ENCODE assay signal across 19 cellular contexts in genomic region chr7:94486206-94486605, GRCh38.
"Had no signal": no experiment of that assay in that cellular context is flagged by ENCODE, and none has a peak within 500 bp of the region (broad histone marks: within the 10 kb centered on the region; RNA-seq: fewer than 3 reads in every experiment).

No MANE protein-coding gene starts in this region.

- H3K27me3 Mint-ChIP-seq: progenitor cell of endocrine pancreas had no signal

- H3K36me3 ChIP-seq: left lung, lower lobe of right lung, pancreas, upper lobe of left lung, uterus had no signal

- ATAC-seq: foreskin keratinocyte; left lung; lower lobe of right lung; natural killer cell treated with Interleukin-12 subunit alpha and Interleukin-12 subunit beta and Interleukin-15 and Interleukin-18, amount 100 ng/mL, for 72 hours; pancreas; right cardiac atrium had no signal

- H3K9me3 Mint-ChIP-seq: memory B cell; natural killer cell treated with Interleukin-12 subunit alpha and Interleukin-12 subunit beta and Interleukin-15 and Interleukin-18, amount 100 ng/mL, for 72 hours had no signal

- H3K9me3 ChIP-seq: left lung, lower lobe of right lung, pancreas, upper lobe of left lung, uterus had no signal

- H3K4me1 Mint-ChIP-seq: endodermal cell, immature natural killer cell had no signal

- H3K27me3 ChIP-seq: left lung, pancreas, upper lobe of left lung, uterus had no signal

- H3K4me3 Mint-ChIP-seq: endodermal cell; immature natural killer cell; memory B cell; mesothelial cell of epicardium; natural killer cell treated with Interleukin-12 subunit alpha and Interleukin-12 subunit beta and Interleukin-15 and Interleukin-18, amount 100 ng/mL, for 72 hours had no signal

- H3K27ac Mint-ChIP-seq: endodermal cell; immature natural killer cell; memory B cell; mesothelial cell of epicardium; natural killer cell treated with Interleukin-12 subunit alpha and Interleukin-12 subunit beta and Interleukin-15 and Interleukin-18, amount 100 ng/mL, for 72 hours; progenitor cell of endocrine pancreas had no signal

- H3K4me1 ChIP-seq: foreskin keratinocyte, left lung, lower lobe of right lung, pancreas, upper lobe of left lung, uterus had no signal

- H3K27ac ChIP-seq: foreskin keratinocyte, left lung, lower lobe of right lung, pancreas, upper lobe of left lung, uterus had no signal

- H3K4me3 ChIP-seq: left lung, lower lobe of right lung, pancreas, upper lobe of left lung, uterus had no signal

- H3K36me3 Mint-ChIP-seq: immature natural killer cell; memory B cell; mesothelial cell of epicardium; natural killer cell treated with Interleukin-12 subunit alpha and Interleukin-12 subunit beta and Interleukin-15 and Interleukin-18, amount 100 ng/mL, for 72 hours had no signal

- DNase-seq: effector CD4-positive, alpha-beta T cell; endodermal cell; erythroblast; foreskin keratinocyte; immature natural killer cell; left lung; lower lobe of right lung; occipital lobe; pancreas; right cardiac atrium; small intestine; stimulated activated CD4-positive, alpha-beta T cell treated with anti-CD3 and anti-CD28 coated beads, Interleukin-2, amount 100 ng/mL, for 48 hours; stimulated activated naive CD4-positive, alpha-beta T cell treated with Interleukin-2 at 50 U/mL for 16 hours; upper lobe of left lung; uterus had no signal
